1 cellular context compared by ENCODE assay signal in the genomic region with DNA sequence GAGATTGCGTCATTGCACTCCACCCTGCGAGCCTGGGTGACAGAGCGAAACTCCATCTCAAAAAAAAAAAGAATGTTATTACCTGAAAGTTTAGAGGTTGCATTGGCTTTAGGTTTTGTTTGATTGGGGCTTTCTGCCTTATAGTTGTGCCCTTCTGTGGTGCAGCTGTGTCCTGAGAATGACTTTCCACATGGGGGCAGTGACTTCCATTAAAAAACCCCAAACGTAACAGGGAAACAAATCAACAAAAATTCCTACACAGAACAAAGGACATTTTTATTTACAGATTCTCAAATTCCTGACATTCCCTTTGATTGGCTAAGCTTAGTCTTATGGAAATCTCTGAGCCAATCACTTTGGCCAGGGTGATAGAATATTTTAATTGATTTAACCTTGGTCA.
TF ChIP-seq lines count a peak whose summit lies in the region.

No MANE protein-coding gene starts in this region.

TF ChIP-seq in HepG2, 621 proteins besides CTCF, POLR2A, EP300 and RAD21:
- TF ChIP-seq, protein P1, sequence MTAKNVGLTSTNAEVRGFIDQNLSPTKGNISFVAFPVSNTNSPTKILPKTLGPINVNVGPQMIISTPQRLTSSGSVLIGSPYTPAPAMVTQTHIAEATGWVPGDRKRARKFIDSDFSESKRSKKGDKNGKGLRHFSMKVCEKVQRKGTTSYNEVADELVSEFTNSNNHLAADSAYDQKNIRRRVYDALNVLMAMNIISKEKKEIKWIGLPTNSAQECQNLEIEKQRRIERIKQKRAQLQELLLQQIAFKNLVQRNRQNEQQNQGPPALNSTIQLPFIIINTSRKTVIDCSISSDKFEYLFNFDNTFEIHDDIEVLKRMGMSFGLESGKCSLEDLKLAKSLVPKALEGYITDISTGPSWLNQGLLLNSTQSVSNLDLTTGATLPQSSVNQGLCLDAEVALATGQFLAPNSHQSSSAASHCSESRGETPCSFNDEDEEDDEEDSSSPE (CRISPR knock-in tag; IDR thresholded peaks at IDR 0.05), result no peak
TF ChIP-seq in HepG2: peak in this region for 0.
